ENCODE assay signal across 1 cellular context in the genomic region with DNA sequence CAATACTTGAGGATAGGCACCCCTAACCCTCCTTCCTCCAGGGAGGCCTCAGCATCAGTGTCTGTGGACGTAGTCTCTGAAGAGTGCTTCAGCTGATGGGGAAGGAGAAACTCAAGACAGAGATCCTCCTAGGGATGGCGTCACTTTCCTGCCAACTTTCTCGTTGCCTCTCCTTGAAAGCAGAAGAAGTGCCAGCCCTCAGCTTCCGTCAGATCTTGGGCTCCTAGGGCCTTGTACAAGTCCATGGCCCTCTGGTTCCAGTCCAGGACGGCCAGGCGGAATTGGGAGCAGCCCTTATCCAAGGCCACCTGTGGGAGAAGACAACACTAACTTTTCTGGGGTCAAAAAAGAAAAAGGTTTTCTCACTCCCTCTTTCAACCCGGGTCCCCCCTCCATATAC.
TF ChIP-seq lines count a peak whose summit lies in the region.

No MANE protein-coding gene starts in this region.

TF ChIP-seq in HepG2, 621 proteins besides CTCF, POLR2A, EP300 and RAD21:
- TF ChIP-seq GABPB1 (CRISPR knock-in tag; IDR thresholded peaks at IDR 0.05) (no peak), TCF7L2 (IDR thresholded peaks at IDR 0.05; ENCODE audit: low read depth, low read length) (no peak), TCF7 (IDR thresholded peaks at IDR 0.05; ENCODE audit: low read depth) (no peak), MED8 (CRISPR knock-in tag; IDR thresholded peaks at IDR 0.05; ENCODE audit: insufficient replicate concordance) (no peak), HNRNPLL (IDR thresholded peaks at IDR 0.05; ENCODE audit: low read depth, low read length, poor library complexity, severe bottlenecking) (no peak), SOX5 (CRISPR knock-in tag; IDR thresholded peaks at IDR 0.05; ENCODE audit: borderline replicate concordance) (no peak), CHD2 (IDR thresholded peaks at IDR 0.05; ENCODE audit: low read depth, low read length) (no peak), TGIF2 (CRISPR knock-in tag; IDR thresholded peaks at IDR 0.05) (no peak), WIZ (CRISPR knock-in tag; IDR thresholded peaks at IDR 0.05) (no peak), FOXA3 (CRISPR knock-in tag; IDR thresholded peaks at IDR 0.05) (no peak), ZNF839 (CRISPR knock-in tag; IDR thresholded peaks at IDR 0.05; ENCODE audit: borderline replicate concordance) (no peak), KDM5B (CRISPR knock-in tag; IDR thresholded peaks at IDR 0.05; ENCODE audit: borderline replicate concordance) (no peak)
- TF ChIP-seq, protein P1, sequence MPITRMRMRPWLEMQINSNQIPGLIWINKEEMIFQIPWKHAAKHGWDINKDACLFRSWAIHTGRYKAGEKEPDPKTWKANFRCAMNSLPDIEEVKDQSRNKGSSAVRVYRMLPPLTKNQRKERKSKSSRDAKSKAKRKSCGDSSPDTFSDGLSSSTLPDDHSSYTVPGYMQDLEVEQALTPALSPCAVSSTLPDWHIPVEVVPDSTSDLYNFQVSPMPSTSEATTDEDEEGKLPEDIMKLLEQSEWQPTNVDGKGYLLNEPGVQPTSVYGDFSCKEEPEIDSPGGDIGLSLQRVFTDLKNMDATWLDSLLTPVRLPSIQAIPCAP (CRISPR knock-in tag; IDR thresholded peaks at IDR 0.05; ENCODE audit: low read depth): no peak
- TF ChIP-seq, protein P2, sequence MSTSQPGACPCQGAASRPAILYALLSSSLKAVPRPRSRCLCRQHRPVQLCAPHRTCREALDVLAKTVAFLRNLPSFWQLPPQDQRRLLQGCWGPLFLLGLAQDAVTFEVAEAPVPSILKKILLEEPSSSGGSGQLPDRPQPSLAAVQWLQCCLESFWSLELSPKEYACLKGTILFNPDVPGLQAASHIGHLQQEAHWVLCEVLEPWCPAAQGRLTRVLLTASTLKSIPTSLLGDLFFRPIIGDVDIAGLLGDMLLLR (CRISPR knock-in tag; IDR thresholded peaks at IDR 0.05): no peak
- TF ChIP-seq, protein P3, sequence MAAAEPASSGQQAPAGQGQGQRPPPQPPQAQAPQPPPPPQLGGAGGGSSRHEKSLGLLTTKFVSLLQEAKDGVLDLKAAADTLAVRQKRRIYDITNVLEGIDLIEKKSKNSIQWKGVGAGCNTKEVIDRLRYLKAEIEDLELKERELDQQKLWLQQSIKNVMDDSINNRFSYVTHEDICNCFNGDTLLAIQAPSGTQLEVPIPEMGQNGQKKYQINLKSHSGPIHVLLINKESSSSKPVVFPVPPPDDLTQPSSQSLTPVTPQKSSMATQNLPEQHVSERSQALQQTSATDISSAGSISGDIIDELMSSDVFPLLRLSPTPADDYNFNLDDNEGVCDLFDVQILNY (CRISPR knock-in tag; conservative IDR thresholded peaks at IDR 0.05): no peak
- TF ChIP-seq, protein P4, sequence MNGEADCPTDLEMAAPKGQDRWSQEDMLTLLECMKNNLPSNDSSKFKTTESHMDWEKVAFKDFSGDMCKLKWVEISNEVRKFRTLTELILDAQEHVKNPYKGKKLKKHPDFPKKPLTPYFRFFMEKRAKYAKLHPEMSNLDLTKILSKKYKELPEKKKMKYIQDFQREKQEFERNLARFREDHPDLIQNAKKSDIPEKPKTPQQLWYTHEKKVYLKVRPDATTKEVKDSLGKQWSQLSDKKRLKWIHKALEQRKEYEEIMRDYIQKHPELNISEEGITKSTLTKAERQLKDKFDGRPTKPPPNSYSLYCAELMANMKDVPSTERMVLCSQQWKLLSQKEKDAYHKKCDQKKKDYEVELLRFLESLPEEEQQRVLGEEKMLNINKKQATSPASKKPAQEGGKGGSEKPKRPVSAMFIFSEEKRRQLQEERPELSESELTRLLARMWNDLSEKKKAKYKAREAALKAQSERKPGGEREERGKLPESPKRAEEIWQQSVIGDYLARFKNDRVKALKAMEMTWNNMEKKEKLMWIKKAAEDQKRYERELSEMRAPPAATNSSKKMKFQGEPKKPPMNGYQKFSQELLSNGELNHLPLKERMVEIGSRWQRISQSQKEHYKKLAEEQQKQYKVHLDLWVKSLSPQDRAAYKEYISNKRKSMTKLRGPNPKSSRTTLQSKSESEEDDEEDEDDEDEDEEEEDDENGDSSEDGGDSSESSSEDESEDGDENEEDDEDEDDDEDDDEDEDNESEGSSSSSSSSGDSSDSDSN (CRISPR knock-in tag; IDR thresholded peaks at IDR 0.05): no peak
- TF ChIP-seq, protein P5, sequence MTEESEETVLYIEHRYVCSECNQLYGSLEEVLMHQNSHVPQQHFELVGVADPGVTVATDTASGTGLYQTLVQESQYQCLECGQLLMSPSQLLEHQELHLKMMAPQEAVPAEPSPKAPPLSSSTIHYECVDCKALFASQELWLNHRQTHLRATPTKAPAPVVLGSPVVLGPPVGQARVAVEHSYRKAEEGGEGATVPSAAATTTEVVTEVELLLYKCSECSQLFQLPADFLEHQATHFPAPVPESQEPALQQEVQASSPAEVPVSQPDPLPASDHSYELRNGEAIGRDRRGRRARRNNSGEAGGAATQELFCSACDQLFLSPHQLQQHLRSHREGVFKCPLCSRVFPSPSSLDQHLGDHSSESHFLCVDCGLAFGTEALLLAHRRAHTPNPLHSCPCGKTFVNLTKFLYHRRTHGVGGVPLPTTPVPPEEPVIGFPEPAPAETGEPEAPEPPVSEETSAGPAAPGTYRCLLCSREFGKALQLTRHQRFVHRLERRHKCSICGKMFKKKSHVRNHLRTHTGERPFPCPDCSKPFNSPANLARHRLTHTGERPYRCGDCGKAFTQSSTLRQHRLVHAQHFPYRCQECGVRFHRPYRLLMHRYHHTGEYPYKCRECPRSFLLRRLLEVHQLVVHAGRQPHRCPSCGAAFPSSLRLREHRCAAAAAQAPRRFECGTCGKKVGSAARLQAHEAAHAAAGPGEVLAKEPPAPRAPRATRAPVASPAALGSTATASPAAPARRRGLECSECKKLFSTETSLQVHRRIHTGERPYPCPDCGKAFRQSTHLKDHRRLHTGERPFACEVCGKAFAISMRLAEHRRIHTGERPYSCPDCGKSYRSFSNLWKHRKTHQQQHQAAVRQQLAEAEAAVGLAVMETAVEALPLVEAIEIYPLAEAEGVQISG (CRISPR knock-in tag; IDR thresholded peaks at IDR 0.05): no peak
